In genomic region chrX:93538575-93538974, GRCh38 we compare ENCODE assay signal across 13 cellular contexts.
DNase-seq lines count a peak whose midpoint lies in the region; ATAC-seq and TF ChIP-seq lines count a peak whose summit lies in the region.
"Had no signal": no experiment of that assay in that cellular context is flagged by ENCODE, and none has a peak within 500 bp of the region (broad histone marks: within the 10 kb centered on the region; RNA-seq: fewer than 3 reads in every experiment).

No MANE protein-coding gene starts in this region.

- H3K9ac ChIP-seq in Loucy (ENCODE audit: low read depth, low read length, poor library complexity, severe bottlenecking), result no peak overlapping the region
- H3K9ac ChIP-seq in neural cell (ENCODE audit: low read length), result no peak overlapping the region

- H3K27ac Mint-ChIP-seq in brain, result no peak overlapping the region

- H3K36me3 ChIP-seq in GM06990 (ENCODE audit: control insufficient read depth, insufficient read depth, low read length), result no peaks in the 10 kb centered on the region
- no peaks in the 10 kb centered on the region for H3K36me3 ChIP-seq in Loucy (ENCODE audit: insufficient read depth, low read length)
- H3K36me3 ChIP-seq in neural cell (ENCODE audit: insufficient read depth, low read length), result no peaks in the 10 kb centered on the region
- H3K36me3 ChIP-seq: neutrophil had no signal

- no peaks in the 10 kb centered on the region for H3F3A ChIP-seq in Loucy (ENCODE audit: low read depth)
- H3F3A ChIP-seq in neural cell (ENCODE audit: insufficient read depth, low read length, poor library complexity, severe bottlenecking), result no peaks in the 10 kb centered on the region

- no peak for DNase-seq in GM06990 (ENCODE audit: extremely low read depth, insufficient read length)
- DNase-seq: activated CD8-positive, alpha-beta memory T cell treated with anti-CD3 and anti-CD28 coated beads, Interleukin-2, amount 50 U/mL, for 4 hours; GDM1; NCI-H1048 had no signal

- H3K4me1 ChIP-seq in Loucy (ENCODE audit: insufficient read depth, low read length, poor library complexity, severe bottlenecking), result no peaks in the 10 kb centered on the region

- H3K27me3 ChIP-seq in GM06990 (replicated peaks; ENCODE audit: control insufficient read depth, insufficient read depth, low read length) (no peaks in the 10 kb centered on the region), Loucy (ENCODE audit: insufficient read depth, low read length, poor library complexity, severe bottlenecking) (no peaks in the 10 kb centered on the region), neural cell (ENCODE audit: insufficient read depth, low read depth, low read length) (no peaks in the 10 kb centered on the region)
- H3K27me3 ChIP-seq: neutrophil had no signal

- no peaks in the 10 kb centered on the region for H3K9me3 ChIP-seq in Loucy (ENCODE audit: insufficient read depth, low read depth, low read length)
- no peaks in the 10 kb centered on the region for H3K9me3 ChIP-seq in neural cell (ENCODE audit: low read length)
- H3K9me3 ChIP-seq: neutrophil had no signal

- no peaks in the 10 kb centered on the region for H4K20me1 ChIP-seq in Loucy (ENCODE audit: insufficient read depth, low read length, poor library complexity, severe bottlenecking)
- H4K20me1 ChIP-seq in neural cell (ENCODE audit: insufficient read depth), result no peaks in the 10 kb centered on the region

- TF ChIP-seq RAD21 in neural cell (conservative IDR thresholded peaks at IDR 0.05), result peak; percentile 78

- no peaks in the 10 kb centered on the region for H3K9me2 ChIP-seq in Loucy (replicated peaks; ENCODE audit: low read depth, low read length)
- no peaks in the 10 kb centered on the region for H3K9me2 ChIP-seq in neural cell (ENCODE audit: insufficient read depth, low read length)

- H3K4me1 Mint-ChIP-seq in brain, result no peaks in the 10 kb centered on the region

- no peak for TF ChIP-seq EP300 in neural cell (conservative IDR thresholded peaks at IDR 0.05; ENCODE audit: poor library complexity, severe bottlenecking)

- H3K4me2 ChIP-seq in Loucy (ENCODE audit: low read depth, low read length, poor library complexity, severe bottlenecking) (no peak overlapping the region), neural cell (ENCODE audit: low read length) (no peak overlapping the region)

- H3K4me3 ChIP-seq in GM06990 (replicated peaks; ENCODE audit: low read depth, low read length), result no peak overlapping the region
- H3K4me3 ChIP-seq in Loucy (ENCODE audit: low read length, poor library complexity, severe bottlenecking), result no peak overlapping the region
- H3K4me3 ChIP-seq in neural cell (ENCODE audit: low read length), result no peak overlapping the region
- H3K4me3 ChIP-seq: coronary artery, SK-N-MC had no signal

- H3K36me3 Mint-ChIP-seq in brain, result no peaks in the 10 kb centered on the region

- ATAC-seq in HG03432 (IDR thresholded peaks at IDR 0.05; ENCODE audit: unreplicated experiment) (no peak), GM18873 (IDR thresholded peaks at IDR 0.05; ENCODE audit: low FRiP score, unreplicated experiment) (no peak)
- no peak for ATAC-seq in activated CD4-positive, CD25-positive, alpha-beta regulatory T cell treated with anti-CD3 and anti-CD28 coated beads, Interleukin-2, amount 50 U/mL, for 24 hours

- peak; percentile 29 for TF ChIP-seq CTCF in GM06990 (IDR thresholded peaks at IDR 0.05; ENCODE audit: insufficient read depth, low read length, poor library complexity, severe bottlenecking)
- TF ChIP-seq CTCF in Loucy (conservative IDR thresholded peaks at IDR 0.05; ENCODE audit: low read length), result peak; percentile 51
- TF ChIP-seq CTCF in brain (conservative IDR thresholded peaks at IDR 0.05), result peak; percentile 67 to 81
- TF ChIP-seq CTCF in neural cell (IDR thresholded peaks at IDR 0.05; ENCODE audit: poor library complexity, severe bottlenecking), result peak; percentile 68

- H3K27me3 Mint-ChIP-seq in brain, result peaks cover 3% of the 10 kb centered on the region

- no peak overlapping the region for H3K27ac ChIP-seq in neural cell (ENCODE audit: low read length)
- H3K27ac ChIP-seq: coronary artery, neutrophil, SK-N-MC had no signal

- H3K4me3 Mint-ChIP-seq in brain, result no peak overlapping the region

- H3K79me2 ChIP-seq in Loucy (ENCODE audit: insufficient read depth, low read length), result no peaks in the 10 kb centered on the region
- no peaks in the 10 kb centered on the region for H3K79me2 ChIP-seq in neural cell (replicated peaks; ENCODE audit: insufficient read depth, low read length)

- no peaks in the 10 kb centered on the region for H3K9me3 Mint-ChIP-seq in brain

- H2AFZ ChIP-seq in Loucy (ENCODE audit: low read length) (no peak overlapping the region), neural cell (ENCODE audit: low read depth, low read length) (no peak overlapping the region)

TF ChIP-seq in neural cell, 6 proteins besides CTCF, POLR2A, EP300 and RAD21:
- TF ChIP-seq POLR2AphosphoS5 (IDR thresholded peaks at IDR 0.05) (no peak), SMC3 (conservative IDR thresholded peaks at IDR 0.05; ENCODE audit: poor library complexity) (peak; percentile 65)
TF ChIP-seq in neural cell: peak in this region for 1.
